In the genomic region with DNA sequence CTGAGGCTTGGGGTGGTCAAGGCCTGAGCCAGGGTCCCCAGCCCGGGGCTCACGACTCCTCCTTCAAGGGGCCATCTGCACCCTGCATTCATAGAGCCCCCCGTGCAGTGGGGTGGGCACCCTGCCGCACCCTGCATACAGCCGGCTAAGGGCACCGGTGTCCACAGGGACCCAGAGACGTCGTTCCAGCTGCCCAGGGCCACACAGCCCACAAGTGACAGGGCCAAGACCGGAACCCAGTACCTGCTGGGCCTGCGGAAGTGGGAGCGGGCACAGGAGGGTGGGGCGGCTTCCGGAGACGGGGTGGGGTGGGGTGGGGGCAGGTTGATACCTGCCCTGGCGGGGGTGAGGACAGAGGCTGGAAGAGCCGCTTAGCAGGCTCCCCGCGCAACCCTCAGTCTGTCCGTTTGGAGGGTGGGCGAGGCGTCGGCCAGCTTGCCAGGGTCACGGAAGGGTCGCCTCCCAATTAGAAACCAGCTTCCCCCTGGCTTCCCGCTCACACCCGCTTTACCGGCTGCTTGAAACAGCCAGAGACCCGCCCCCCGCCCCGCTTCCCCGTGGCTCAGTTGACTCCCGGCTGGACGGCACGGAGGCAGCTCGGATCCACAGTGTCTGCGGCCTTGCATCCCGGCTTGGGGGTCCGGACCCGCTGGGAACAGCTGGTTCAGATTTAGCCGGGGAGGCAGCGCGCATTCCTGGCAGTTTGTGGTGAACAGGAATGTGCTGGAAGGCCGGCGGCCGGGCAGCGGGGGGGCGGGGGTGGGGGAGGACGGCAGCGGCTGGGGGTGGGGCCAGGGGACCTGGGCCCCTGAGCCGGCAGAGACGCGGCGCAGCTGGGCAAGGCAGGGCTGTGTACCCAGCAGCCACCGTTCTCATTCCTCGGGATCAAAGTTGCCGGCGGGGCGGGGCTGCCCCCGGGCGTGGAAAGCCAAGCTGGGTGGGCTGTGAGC, we compare ENCODE assay signal across 7 cellular contexts. TPM values are rescaled to one million over a fixed set of nuclear protein-coding genes. Genes with fewer than 3 reads are reported as not detected.
A peak's percentile ranks its signal among the peaks of the same experiment; 100 is the strongest.
DNase-seq lines count a peak whose midpoint lies in the region; ATAC-seq and TF ChIP-seq lines count a peak whose summit lies in the region.

No MANE protein-coding gene starts in this region.

- H3K4me1 ChIP-seq in right lobe of liver = no peaks in the 10 kb centered on the region

- peak overlapping the region; percentile 94 for H3K27ac Mint-ChIP-seq in dendritic cell treated with granulocyte-macrophage colony-stimulating factor and Interleukin-4, amounts not matched to agents 40 ng/mL and 50 ng/mL, for 4 days
- peak overlapping the region; percentile 72 to 93 for H3K27ac Mint-ChIP-seq in stimulated activated naive CD8-positive, alpha-beta T cell treated with anti-CD3 and anti-CD28 coated beads, Interleukin-15, amount 100 ng/mL, for 72 hours

- no peak for TF ChIP-seq CTCF in GM10248 (IDR thresholded peaks at IDR 0.05; ENCODE audit: control extremely low read depth, extremely low read depth, low read depth, missing control alignments)
- TF ChIP-seq CTCF in right lobe of liver (IDR thresholded peaks at IDR 0.05) = no peak

- no peaks in the 10 kb centered on the region for H3K27me3 ChIP-seq in right lobe of liver

- intact Hi-C loops in dendritic cell treated with granulocyte-macrophage colony-stimulating factor and Interleukin-4, amounts not matched to agents 40 ng/mL and 50 ng/mL, for 4 days (cut with micrococcal nuclease) = no loop called here
- intact Hi-C loops in right lobe of liver (cut with DNase I) = no loop called here

- peak; percentile 17 to 33 (median 23) for ATAC-seq in right lobe of liver
- ATAC-seq in stimulated activated naive CD8-positive, alpha-beta T cell treated with anti-CD3 and anti-CD28 coated beads, Interleukin-15, amount 100 ng/mL, for 72 hours = peak; percentile 69

- no peaks in the 10 kb centered on the region for H3K9me3 Mint-ChIP-seq in dendritic cell treated with granulocyte-macrophage colony-stimulating factor and Interleukin-4, amounts not matched to agents 40 ng/mL and 50 ng/mL, for 4 days
- no peaks in the 10 kb centered on the region for H3K9me3 Mint-ChIP-seq in stimulated activated naive CD8-positive, alpha-beta T cell treated with anti-CD3 and anti-CD28 coated beads, Interleukin-15, amount 100 ng/mL, for 72 hours

- WGBS in right lobe of liver (ENCODE audit: insufficient coverage, low coverage, low lambda C conversion rate, missing lambda C conversion rate) = 46% methylated on average over 6 of the region's 60 CpGs

- no peaks in the 10 kb centered on the region for H3K9me3 ChIP-seq in right lobe of liver

- POLR2A ChIA-PET in GM10248 (lab: Yijun Ruan, JAX) = no interaction called here

- H3K4me1 Mint-ChIP-seq in dendritic cell treated with granulocyte-macrophage colony-stimulating factor and Interleukin-4, amounts not matched to agents 40 ng/mL and 50 ng/mL, for 4 days (ENCODE audit: low read depth) = peaks cover 46% of the 10 kb centered on the region
- peaks cover 50% of the 10 kb centered on the region for H3K4me1 Mint-ChIP-seq in stimulated activated naive CD8-positive, alpha-beta T cell treated with anti-CD3 and anti-CD28 coated beads, Interleukin-15, amount 100 ng/mL, for 72 hours

- peak overlapping the region; percentile 95 for H3K4me3 Mint-ChIP-seq in dendritic cell treated with granulocyte-macrophage colony-stimulating factor and Interleukin-4, amounts not matched to agents 40 ng/mL and 50 ng/mL, for 4 days
- H3K4me3 Mint-ChIP-seq in stimulated activated naive CD8-positive, alpha-beta T cell treated with anti-CD3 and anti-CD28 coated beads, Interleukin-15, amount 100 ng/mL, for 72 hours = peak overlapping the region; percentile 89 to 96

- peak overlapping the region; percentile 51 to 92 (median 87) for H3K27ac ChIP-seq in right lobe of liver

- H3K27me3 Mint-ChIP-seq in dendritic cell treated with granulocyte-macrophage colony-stimulating factor and Interleukin-4, amounts not matched to agents 40 ng/mL and 50 ng/mL, for 4 days = no peaks in the 10 kb centered on the region
- no peaks in the 10 kb centered on the region for H3K27me3 Mint-ChIP-seq in stimulated activated naive CD8-positive, alpha-beta T cell treated with anti-CD3 and anti-CD28 coated beads, Interleukin-15, amount 100 ng/mL, for 72 hours

- no peak for TF ChIP-seq POLR2A in right lobe of liver (IDR thresholded peaks at IDR 0.05)

- peaks cover 51% of the 10 kb centered on the region for H3K36me3 Mint-ChIP-seq in dendritic cell treated with granulocyte-macrophage colony-stimulating factor and Interleukin-4, amounts not matched to agents 40 ng/mL and 50 ng/mL, for 4 days (ENCODE audit: low read depth)

- peaks cover 0 to 7% (median 4%) of the 10 kb centered on the region in 4 donors for H3K36me3 ChIP-seq in right lobe of liver

- CTCF ChIA-PET in GM10248 (lab: Yijun Ruan, JAX) = interaction anchor here (1.0 to 5.8 kb wide), 9 partner anchors 10 to 238 kb away, joined by 3 to 32 read pairs (median 3); a partner anchor contains a TSS

- DNase-seq in GM10248 (ENCODE audit: extremely low spot score) (peak; percentile 62), HuH-7 (ENCODE audit: low spot score) (peak; percentile 79), UCSD-AML1 (lab: John Stamatoyannopoulos, UW; ENCODE audit: unreplicated experiment) (peak; percentile 38), right lobe of liver (no peak), NCI-H1694 treated with DMSO at 0.1 percent for 48 hours (lab: John Stamatoyannopoulos, UW) (no peak)
- peak; percentile 43 to 63 for DNase-seq in stimulated activated naive CD8-positive, alpha-beta T cell treated with anti-CD3 and anti-CD28 coated beads, Interleukin-15, amount 100 ng/mL, for 72 hours

- H3K4me3 ChIP-seq in right lobe of liver = peak overlapping the region; percentile 75 to 89 (median 79)

RNA-seq across cellular contexts. Expression of a gene that starts 1.8 kb away (rescaled TPM):
- total RNA-seq in right lobe of liver = 10 to 100 TPM; 16.4 to 53.8 (median 22.2) TPM

RNA-seq across cellular contexts. Expression of a gene that starts 6.9 kb away (rescaled TPM):
- not detected for total RNA-seq in right lobe of liver

RNA-seq across cellular contexts. Expression of a gene that starts 7.3 kb away (rescaled TPM):
- total RNA-seq in right lobe of liver = 100 to 1,000 TPM in 2 of 6 experiments, 10 to 100 TPM in 4; 82.6 to 180 (median 93.2) TPM

RNA-seq across cellular contexts. Expression of a gene that starts 11.7 kb away (rescaled TPM):
- 10 to 100 TPM in 3 of 6 experiments, 1 to 10 TPM in 3; 4.8 to 14.6 (median 9.1) TPM for total RNA-seq in right lobe of liver

RNA-seq across cellular contexts. Expression of a gene that starts 28.0 kb away (rescaled TPM):
- under 1 TPM in 1 of 6 experiments, not detected in 5; 0.06 TPM for total RNA-seq in right lobe of liver

Comparison
In these comparisons a context has a peak if more than half of its experiments do, and no peak if none do; other contexts are left out.
1. DNase-seq: peak in GM10248 (single experiment), HuH-7 (single experiment), UCSD-AML1 (single experiment) and stimulated activated naive CD8-positive, alpha-beta T cell treated with anti-CD3 and anti-CD28 coated beads, Interleukin-15, amount 100 ng/mL, for 72 hours (2 of 2); none in right lobe of liver (0 of 3) and NCI-H1694 treated with DMSO at 0.1 percent for 48 hours (single experiment).